Comparison of ENCODE assay signal across 13 cellular contexts in the genomic region with DNA sequence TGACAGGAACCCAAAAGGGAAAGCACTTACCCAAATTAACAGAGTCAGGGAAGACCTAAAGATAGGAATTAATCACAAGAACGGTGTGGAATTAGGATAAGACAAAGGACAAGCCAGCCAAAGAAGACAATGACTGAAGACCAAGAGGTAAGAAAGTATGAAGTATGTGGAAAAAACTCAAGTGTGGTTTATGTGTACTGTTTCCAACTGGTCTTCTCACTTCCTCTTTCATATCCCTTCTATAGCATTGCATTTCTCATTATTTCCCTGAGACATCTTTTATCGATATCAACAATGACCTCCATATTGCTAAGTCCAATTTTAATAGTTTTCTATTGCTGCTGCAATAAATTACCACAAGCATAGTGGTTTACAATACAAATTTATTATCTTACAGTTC.
A peak's percentile ranks its signal among the peaks of the same experiment; 100 is the strongest.
DNase-seq lines count a peak whose midpoint lies in the region; ATAC-seq and TF ChIP-seq lines count a peak whose summit lies in the region.
"Had no signal": no experiment of that assay in that cellular context is flagged by ENCODE, and none has a peak within 500 bp of the region (broad histone marks: within the 10 kb centered on the region; RNA-seq: fewer than 3 reads in every experiment).

No MANE protein-coding gene starts in this region.

- intact Hi-C loops in head of caudate nucleus (cut with DNase I), result no loop called here
- intact Hi-C loops in esophagus muscularis mucosa (cut with DNase I), result no loop called here

- DNase-seq in NB4 (ENCODE audit: low read depth) (peak; percentile 33), head of caudate nucleus (no peak), mesothelial cell of epicardium (ENCODE audit: low spot score in 2 of 2, unreplicated experiment in 2 of 2) (no peak), BE2C (no peak), esophagus muscularis mucosa (ENCODE audit: extremely low spot score) (no peak)
- DNase-seq: COR-L47, NCI-H1048 had no signal

- peak; percentile 72 for ATAC-seq in GM19463 (IDR thresholded peaks at IDR 0.05; ENCODE audit: unreplicated experiment)
- ATAC-seq in HG03060 (IDR thresholded peaks at IDR 0.05; ENCODE audit: low read depth, unreplicated experiment), result peak; percentile 49
- ATAC-seq: left lobe of liver; natural killer cell treated with Interleukin-12 subunit alpha and Interleukin-12 subunit beta and Interleukin-15 and Interleukin-18, amount 100 ng/mL, for 72 hours had no signal

- H3K36me3 ChIP-seq in BE2C (no peaks in the 10 kb centered on the region), esophagus muscularis mucosa (no peaks in the 10 kb centered on the region)
- H3K36me3 ChIP-seq: breast epithelium, thoracic aorta had no signal

- no peak overlapping the region for H3K4me3 ChIP-seq in NB4 (ENCODE audit: low read depth, low read length)
- H3K4me3 ChIP-seq in BE2C (ENCODE audit: low read depth, low read length), result no peak overlapping the region
- no peak overlapping the region for H3K4me3 ChIP-seq in esophagus muscularis mucosa
- H3K4me3 ChIP-seq: breast epithelium, thoracic aorta had no signal

- H3K27me3 ChIP-seq in BE2C, result no peaks in the 10 kb centered on the region
- H3K27me3 ChIP-seq in esophagus muscularis mucosa, result no peaks in the 10 kb centered on the region
- H3K27me3 ChIP-seq: breast epithelium had no signal

- H3K9me3 Mint-ChIP-seq in mesothelial cell of epicardium, result peaks cover under 1% of the 10 kb centered on the region
- H3K9me3 Mint-ChIP-seq: natural killer cell treated with Interleukin-12 subunit alpha and Interleukin-12 subunit beta and Interleukin-15 and Interleukin-18, amount 100 ng/mL, for 72 hours had no signal

- H3K9me3 ChIP-seq in BE2C, result no peaks in the 10 kb centered on the region
- H3K9me3 ChIP-seq in esophagus muscularis mucosa, result no peaks in the 10 kb centered on the region
- H3K9me3 ChIP-seq: breast epithelium, thoracic aorta had no signal

- no peak overlapping the region for H3K4me3 Mint-ChIP-seq in mesothelial cell of epicardium
- H3K4me3 Mint-ChIP-seq: natural killer cell treated with Interleukin-12 subunit alpha and Interleukin-12 subunit beta and Interleukin-15 and Interleukin-18, amount 100 ng/mL, for 72 hours had no signal

- H3K4me1 ChIP-seq in BE2C, result peaks cover 2% of the 10 kb centered on the region
- no peaks in the 10 kb centered on the region for H3K4me1 ChIP-seq in esophagus muscularis mucosa
- H3K4me1 ChIP-seq: breast epithelium had no signal

- WGBS in esophagus muscularis mucosa, result 98% methylated on average over 2 of the region's 2 CpGs

- no peaks in the 10 kb centered on the region for H3K27me3 Mint-ChIP-seq in mesothelial cell of epicardium (ENCODE audit: low read depth)

- no peak overlapping the region for H3K27ac ChIP-seq in esophagus muscularis mucosa (replicated peaks in 1 of 4)
- H3K27ac ChIP-seq: breast epithelium, thoracic aorta had no signal

- no peak for TF ChIP-seq POLR2A in NB4 (IDR thresholded peaks at IDR 0.05; ENCODE audit: extremely low read depth, insufficient read length)
- no peak for TF ChIP-seq POLR2A in esophagus muscularis mucosa (IDR thresholded peaks at IDR 0.05; ENCODE audit: low read depth)

- peaks cover 7% of the 10 kb centered on the region for H3K4me1 Mint-ChIP-seq in mesothelial cell of epicardium

- H3K27ac Mint-ChIP-seq in mesothelial cell of epicardium, result no peak overlapping the region
- H3K27ac Mint-ChIP-seq: natural killer cell treated with Interleukin-12 subunit alpha and Interleukin-12 subunit beta and Interleukin-15 and Interleukin-18, amount 100 ng/mL, for 72 hours had no signal

- TF ChIP-seq CTCF in NB4 (IDR thresholded peaks at IDR 0.05; ENCODE audit: low read depth, low read length), result no peak
- TF ChIP-seq CTCF in mesothelial cell of epicardium (IDR thresholded peaks at IDR 0.05; ENCODE audit: unreplicated experiment), result no peak
- TF ChIP-seq CTCF in BE2C (IDR thresholded peaks at IDR 0.05; ENCODE audit: low read depth, low read length), result no peak
- no peak for TF ChIP-seq CTCF in esophagus muscularis mucosa (IDR thresholded peaks at IDR 0.05)

- no peaks in the 10 kb centered on the region for H3K36me3 Mint-ChIP-seq in mesothelial cell of epicardium
- H3K36me3 Mint-ChIP-seq: natural killer cell treated with Interleukin-12 subunit alpha and Interleukin-12 subunit beta and Interleukin-15 and Interleukin-18, amount 100 ng/mL, for 72 hours had no signal

- TF ChIP-seq EP300 in esophagus muscularis mucosa (IDR thresholded peaks at IDR 0.05), result no peak
